Comparison of ENCODE assay signal across 1 cellular context in the genomic region with DNA sequence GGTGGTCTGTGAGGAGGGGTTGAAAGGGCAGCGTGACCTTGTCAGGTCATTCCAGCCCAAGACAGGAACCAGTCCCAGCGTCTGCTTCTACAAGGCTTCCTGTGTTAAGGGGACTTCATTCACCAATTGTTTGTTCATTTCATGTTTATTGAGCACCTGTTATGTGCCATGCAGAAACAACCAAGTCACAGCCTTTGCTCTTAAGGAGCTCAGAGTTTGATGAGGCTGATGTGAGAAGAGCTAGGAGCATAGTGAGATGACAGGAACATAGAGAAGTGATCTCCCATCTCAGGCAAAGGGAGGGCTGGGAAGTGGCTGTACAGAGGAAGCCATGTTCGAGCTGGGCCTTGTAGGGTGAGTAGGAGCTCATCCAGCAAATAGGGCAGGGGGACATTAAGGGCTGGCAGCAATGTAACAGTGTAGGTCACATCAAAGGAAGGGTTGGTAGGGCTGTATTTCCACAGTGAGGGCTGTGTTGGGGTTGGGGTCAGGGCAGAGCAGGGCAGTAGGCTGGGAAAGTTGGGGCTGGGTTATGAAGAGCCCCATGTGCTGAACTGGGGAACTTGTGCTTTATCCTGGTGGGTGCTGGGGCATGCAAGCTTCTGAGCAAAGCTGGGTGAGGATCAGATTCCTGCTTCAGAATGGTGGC.
TF ChIP-seq lines count a peak whose summit lies in the region.

No MANE protein-coding gene starts in this region.

TF ChIP-seq in endothelial cell of umbilical vein, 7 proteins besides CTCF, POLR2A, EP300 and RAD21 (continued from another document):
- TF ChIP-seq JUN (IDR thresholded peaks at IDR 0.05; ENCODE audit: borderline replicate concordance, insufficient read depth, insufficient read length, low read depth) = no peak
- no peak for TF ChIP-seq EZH2 (IDR thresholded peaks at IDR 0.05; ENCODE audit: borderline replicate concordance, low read depth, low read length, severe bottlenecking)
- TF ChIP-seq GATA2 (IDR thresholded peaks at IDR 0.05; ENCODE audit: insufficient read depth, insufficient read length, low read depth, low read length) = no peak
